Comparison of ENCODE assay signal across 31 cellular contexts in genomic region chr2:109236147-109236546, GRCh38.
"Had no signal": no experiment of that assay in that cellular context is flagged by ENCODE, and none has a peak within 500 bp of the region (broad histone marks: within the 10 kb centered on the region; RNA-seq: fewer than 3 reads in every experiment).

No MANE protein-coding gene starts in this region.

- H3K27ac Mint-ChIP-seq: activated CD4-positive, alpha-beta T cell treated with anti-CD3 and anti-CD28 coated beads for 36 hours; activated CD4-positive, alpha-beta T cell treated with anti-CD3 and anti-CD28 coated beads, Interleukin-2, amount 10 ng/mL, durations not matched to agents 7 days and 5 days; activated naive CD4-positive, alpha-beta T cell treated with anti-CD3 and anti-CD28 coated beads, Interleukin-2, amount 50 U/mL, for 24 hours; activated naive CD8-positive, alpha-beta T cell treated with anti-CD3 and anti-CD28 coated beads, Interleukin-2, amount 10 ng/mL, durations not matched to agents 7 days and 5 days; activated T-cell treated with anti-CD3 and anti-CD28 coated beads, Interleukin-2, amount 50 U/mL, for 72 hours; activated T-helper 17 cell treated with anti-CD3 and anti-CD28 coated beads, Interleukin-2, amount 50 U/mL, for 72 hours; WTC11 had no signal

- H3K27me3 ChIP-seq: ascending aorta, cardiac muscle cell, Peyer's patch, SJCRH30 had no signal

- H3K36me3 Mint-ChIP-seq: activated naive CD4-positive, alpha-beta T cell treated with anti-CD3 and anti-CD28 coated beads, Interleukin-2, amount 50 U/mL, for 24 hours had no signal

- H3K9me3 Mint-ChIP-seq: activated CD4-positive, alpha-beta T cell treated with anti-CD3 and anti-CD28 coated beads, Interleukin-2, amount 10 ng/mL, durations not matched to agents 7 days and 5 days; activated naive CD4-positive, alpha-beta T cell treated with anti-CD3 and anti-CD28 coated beads, Interleukin-2, amount 50 U/mL, for 24 hours; activated naive CD8-positive, alpha-beta T cell treated with anti-CD3 and anti-CD28 coated beads, Interleukin-2, amount 10 ng/mL, durations not matched to agents 7 days and 5 days; activated T-cell treated with anti-CD3 and anti-CD28 coated beads, Interleukin-2, amount 50 U/mL, for 72 hours; activated T-helper 17 cell treated with anti-CD3 and anti-CD28 coated beads, Interleukin-2, amount 50 U/mL, for 72 hours; central memory CD8-positive, alpha-beta T cell had no signal

- H3K4me3 ChIP-seq: ascending aorta, cardiac muscle cell, Peyer's patch, SJCRH30, SK-N-MC had no signal

- ATAC-seq: activated CD4-positive, alpha-beta T cell treated with anti-CD3 and anti-CD28 coated beads for 36 hours; activated CD4-positive, CD25-positive, alpha-beta regulatory T cell treated with anti-CD3 and anti-CD28 coated beads, Interleukin-2, amount 50 U/mL, for 24 hours; activated T-cell treated with anti-CD3 and anti-CD28 coated beads, Interleukin-2, amount 50 U/mL, for 72 hours; activated T-helper 17 cell treated with anti-CD3 and anti-CD28 coated beads, Interleukin-2, amount 50 U/mL, for 72 hours; PC-3; WTC11 had no signal

- H3K27ac ChIP-seq: cardiac muscle cell, Peyer's patch, SJCRH30, SK-N-MC had no signal

- H3K4me1 ChIP-seq: Peyer's patch, SJCRH30 had no signal

- H3K4me3 Mint-ChIP-seq: activated CD4-positive, alpha-beta T cell treated with anti-CD3 and anti-CD28 coated beads for 36 hours; activated CD4-positive, alpha-beta T cell treated with anti-CD3 and anti-CD28 coated beads, Interleukin-2, amount 10 ng/mL, durations not matched to agents 7 days and 5 days; activated naive CD4-positive, alpha-beta T cell treated with anti-CD3 and anti-CD28 coated beads, Interleukin-2, amount 50 U/mL, for 24 hours; activated naive CD8-positive, alpha-beta T cell treated with anti-CD3 and anti-CD28 coated beads, Interleukin-2, amount 10 ng/mL, durations not matched to agents 7 days and 5 days; activated T-cell treated with anti-CD3 and anti-CD28 coated beads, Interleukin-2, amount 50 U/mL, for 72 hours; activated T-helper 17 cell treated with anti-CD3 and anti-CD28 coated beads, Interleukin-2, amount 50 U/mL, for 72 hours; central memory CD8-positive, alpha-beta T cell; WTC11 had no signal

- H3K36me3 ChIP-seq: ascending aorta, cardiac muscle cell, Peyer's patch, SJCRH30 had no signal

- H3K9me3 ChIP-seq: ascending aorta, Peyer's patch, SJCRH30 had no signal

- DNase-seq: activated CD4-positive, alpha-beta T cell treated with anti-CD3 and anti-CD28 coated beads for 36 hours; activated CD4-positive, alpha-beta T cell treated with anti-CD3 and anti-CD28 coated beads, Interleukin-2, amount 10 ng/mL, durations not matched to agents 7 days and 5 days; activated CD4-positive, alpha-beta T cell treated with anti-CD3 and anti-CD28 coated beads, Interleukin-2, amount 50 U/mL, for 48 hours; activated gamma-delta T cell; activated naive CD4-positive, alpha-beta T cell treated with Interleukin-2 at 50 U/mL for 16 hours; activated naive CD8-positive, alpha-beta T cell treated with anti-CD3 and anti-CD28 coated beads, Interleukin-2, amount 10 ng/mL, durations not matched to agents 7 days and 5 days; activated T-cell treated with anti-CD3 and anti-CD28 coated beads, Interleukin-2, amount 50 U/mL, for 1 hour; activated T-cell treated with anti-CD3 and anti-CD28 coated beads, Interleukin-2, amount 50 U/mL, for 72 hours; amygdala; NCI-H1048; NCI-H1105 treated with DMSO at 0.1 percent for 48 hours; NCI-H1436; NCI-H1694; NCI-H1930; NCI-H2081 treated with DMSO at 0.1 percent for 48 hours; NCI-H345; NCI-H524 treated with DMSO at 0.1 percent for 48 hours; NK-92 treated with Interleukin-12 subunit alpha and Interleukin-12 subunit beta, amount 100 ng/mL, for 24 hours; PC-3; Peyer's patch; SHP77; SJCRH30; T1000 had no signal

- H3K27me3 Mint-ChIP-seq: activated CD4-positive, alpha-beta T cell treated with anti-CD3 and anti-CD28 coated beads for 36 hours; activated naive CD4-positive, alpha-beta T cell treated with anti-CD3 and anti-CD28 coated beads, Interleukin-2, amount 50 U/mL, for 24 hours had no signal
